In genomic region chr19:51327066-51327985, GRCh38 we compare ENCODE assay signal across 8 cellular contexts. TPM values are rescaled to one million over a fixed set of nuclear protein-coding genes. Genes with fewer than 3 reads are reported as not detected.
DNase-seq lines count a peak whose midpoint lies in the region; ATAC-seq, FAIRE-seq and TF ChIP-seq lines count a peak whose summit lies in the region.

No MANE protein-coding gene starts in this region.

- H3K4me3 Mint-ChIP-seq in stimulated activated naive B cell treated with anti-CD40 and anti-IgM and Interleukin-4, amounts not matched to agents 10 μg/mL and 1 μg/mL and 100 μg/mL, for 72 hours, result peak overlapping the region; percentile 78 to 83

- FAIRE-seq in D721Med (lab: Jason Lieb, UNC), result no peak

- peaks cover 0 to 11% (median 2%) of the 10 kb centered on the region in 4 donors for H3K4me1 ChIP-seq in Peyer's patch

- H3K36me3 Mint-ChIP-seq in stimulated activated naive B cell treated with anti-CD40 and anti-IgM and Interleukin-4, amounts not matched to agents 10 μg/mL and 1 μg/mL and 100 μg/mL, for 72 hours, result peaks cover 18 to 29% of the 10 kb centered on the region in 2 donors

- H3K9me3 ChIP-seq in Peyer's patch, result peaks cover 0 to 2% (median 0%) of the 10 kb centered on the region in 4 donors

- peak; percentile 77 to 80 for ATAC-seq in stimulated activated naive B cell treated with anti-CD40 and anti-IgM and Interleukin-4, amounts not matched to agents 10 μg/mL and 1 μg/mL and 100 μg/mL, for 72 hours (replicated peaks)
- ATAC-seq in HG03196 (IDR thresholded peaks at IDR 0.05; ENCODE audit: unreplicated experiment), result no peak

- H3K36me3 ChIP-seq in Peyer's patch, result no peaks in the 10 kb centered on the region

- TF ChIP-seq POLR2A in Peyer's patch (IDR thresholded peaks at IDR 0.05), result no peak

- peaks cover 4 to 5% of the 10 kb centered on the region in 2 donors for H3K9me3 Mint-ChIP-seq in stimulated activated naive B cell treated with anti-CD40 and anti-IgM and Interleukin-4, amounts not matched to agents 10 μg/mL and 1 μg/mL and 100 μg/mL, for 72 hours

- peak overlapping the region in 3 of 4 donors; percentile 13 to 30 (median 27) for H3K4me3 ChIP-seq in Peyer's patch

- H3K4me1 Mint-ChIP-seq in stimulated activated naive B cell treated with anti-CD40 and anti-IgM and Interleukin-4, amounts not matched to agents 10 μg/mL and 1 μg/mL and 100 μg/mL, for 72 hours, result peaks cover 9 to 20% of the 10 kb centered on the region in 2 donors

- H3K27me3 Mint-ChIP-seq in stimulated activated naive B cell treated with anti-CD40 and anti-IgM and Interleukin-4, amounts not matched to agents 10 μg/mL and 1 μg/mL and 100 μg/mL, for 72 hours, result peaks cover 89 to 93% of the 10 kb centered on the region in 2 donors

- H3K27ac Mint-ChIP-seq in stimulated activated naive B cell treated with anti-CD40 and anti-IgM and Interleukin-4, amounts not matched to agents 10 μg/mL and 1 μg/mL and 100 μg/mL, for 72 hours, result no peak overlapping the region

- TF ChIP-seq CTCF in GM10266 (IDR thresholded peaks at IDR 0.05; ENCODE audit: control insufficient read depth, insufficient read depth, low read depth, missing control alignments), result peak; percentile 8
- no peak for TF ChIP-seq CTCF in Peyer's patch (IDR thresholded peaks at IDR 0.05)
- no peak for TF ChIP-seq CTCF in D721Med (IDR thresholded peaks at IDR 0.05; ENCODE audit: insufficient read depth, missing control alignments)

- DNase-seq in GM10266 (ENCODE audit: extremely low spot score) (peak; percentile 89), Peyer's patch (peak in 2 of 3 donors; percentile 57 to 64), amniotic epithelial cell (ENCODE audit: low read depth) (peak; percentile 21), kidney glomerular epithelial cell (lab: John Stamatoyannopoulos, UW) (peak; percentile 2), cerebellar cortex (ENCODE audit: low spot score) (no peak), D721Med (ENCODE audit: insufficient read length, low spot score) (no peak)
- DNase-seq in stimulated activated naive B cell treated with anti-CD40 and anti-IgM and Interleukin-4, amounts not matched to agents 10 μg/mL and 1 μg/mL and 100 μg/mL, for 72 hours, result no peak

- H3K27me3 ChIP-seq in Peyer's patch, result peaks cover 0 to 11% of the 10 kb centered on the region in 2 donors

- H3K27ac ChIP-seq in Peyer's patch, result no peak overlapping the region

RNA-seq across cellular contexts. Expression of gene VSIG10L, which starts 14.6 kb away (rescaled TPM):
- total RNA-seq in Peyer's patch, result 1 to 10 TPM in 3 of 4 donors, not detected in 1; 2.5 to 6.5 (median 5.2) TPM

RNA-seq across cellular contexts. Expression of gene IGLON5, which starts 15.9 kb away (rescaled TPM):
- not detected for total RNA-seq in Peyer's patch

RNA-seq across cellular contexts. Expression of gene ETFB, which starts 38.9 kb away (rescaled TPM):
- 100 to 1,000 TPM; 125 to 305 (median 154) TPM for total RNA-seq in Peyer's patch

RNA-seq across cellular contexts. Expression of gene CLDND2, which starts 41.5 kb away (rescaled TPM):
- not detected for total RNA-seq in Peyer's patch

RNA-seq across cellular contexts. Expression of gene NKG7, which starts 45.1 kb away (rescaled TPM):
- 1 to 10 TPM in 2 of 4 donors, not detected in 2; 1.2 to 1.8 TPM for total RNA-seq in Peyer's patch

Comparison
In these comparisons a context has a peak if more than half of its experiments do, and no peak if none do; other contexts are left out.
1. DNase-seq: peak in GM10266 (single experiment), Peyer's patch (2 of 3), amniotic epithelial cell (single experiment) and kidney glomerular epithelial cell (single experiment); none in stimulated activated naive B cell treated with anti-CD40 and anti-IgM and Interleukin-4, amounts not matched to agents 10 μg/mL and 1 μg/mL and 100 μg/mL, for 72 hours (single experiment), cerebellar cortex (single experiment) and D721Med (single experiment).